In genomic region chr17:15730535-15730934, GRCh38 we compare ENCODE assay signal across 8 cellular contexts. TPM values are rescaled to one million over a fixed set of nuclear protein-coding genes. Genes with fewer than 3 reads are reported as not detected.
"Had no signal": no experiment of that assay in that cellular context is flagged by ENCODE, and none has a peak within 500 bp of the region (broad histone marks: within the 10 kb centered on the region; RNA-seq: fewer than 3 reads in every experiment).

No MANE protein-coding gene starts in this region.

RNA-seq across cellular contexts. Expression of gene TBC1D26, which starts 1.5 kb away (rescaled TPM):
- total RNA-seq: activated T-cell treated with anti-CD3 and anti-CD28 coated beads, Interleukin-2, amount 50 U/mL, for 4 hours; activated T-helper 1 cell treated with anti-CD3 and anti-CD28 coated beads, Interleukin-12 subunit alpha, Interleukin-12 subunit beta, Interleukin-2, Interleukin-4 antibody, amounts not matched to agents 30 ng/mL and 10 ng/mL and 1 ng/mL, durations not matched to agents 14 hours and 24 hours and 36 hours; adrenal gland; aorta; ascending aorta; body of pancreas; cardiac septum; chondrocyte had no signal
